25 cellular contexts compared by ENCODE assay signal in genomic region chr15:42106278-42106677, GRCh38. TPM values are rescaled to one million over a fixed set of nuclear protein-coding genes. Genes with fewer than 3 reads are reported as not detected.
"Had no signal": no experiment of that assay in that cellular context is flagged by ENCODE, and none has a peak within 500 bp of the region (broad histone marks: within the 10 kb centered on the region; RNA-seq: fewer than 3 reads in every experiment).

No MANE protein-coding gene starts in this region.

- H3K4me1 Mint-ChIP-seq: endodermal cell had no signal

- H3K36me3 Mint-ChIP-seq: activated CD8-positive, alpha-beta memory T cell treated with anti-CD3 and anti-CD28 coated beads, Interleukin-2, amount 10 ng/mL, durations not matched to agents 7 days and 5 days; activated naive CD4-positive, alpha-beta T cell treated with anti-CD3 and anti-CD28 coated beads, Interleukin-2, amount 10 ng/mL, durations not matched to agents 7 days and 5 days; naive thymus-derived CD8-positive, alpha-beta T cell; stimulated activated memory B cell treated with anti-CD40 and anti-IgM and Interleukin-4, amounts not matched to agents 10 μg/mL and 1 μg/mL and 100 μg/mL, for 72 hours had no signal

- H3K27me3 ChIP-seq: esophagus squamous epithelium, right atrium auricular region had no signal

- H3K27ac ChIP-seq: gastrocnemius medialis, right atrium auricular region, WERI-Rb-1 had no signal

- H3K4me1 ChIP-seq: gastrocnemius medialis, prostate gland, right atrium auricular region had no signal

- H3K4me3 Mint-ChIP-seq: activated CD4-positive, alpha-beta T cell treated with anti-CD3 and anti-CD28 coated beads, Interleukin-2, amount 10 ng/mL, durations not matched to agents 7 days and 5 days; activated CD8-positive, alpha-beta memory T cell treated with anti-CD3 and anti-CD28 coated beads, Interleukin-2, amount 10 ng/mL, durations not matched to agents 7 days and 5 days; activated CD8-positive, alpha-beta T cell treated with anti-CD3 and anti-CD28 coated beads for 36 hours; activated naive CD4-positive, alpha-beta T cell treated with anti-CD3 and anti-CD28 coated beads, Interleukin-2, amount 10 ng/mL, durations not matched to agents 7 days and 5 days; activated naive CD8-positive, alpha-beta T cell treated with anti-CD3 and anti-CD28 coated beads, Interleukin-2, amount 50 U/mL, for 24 hours; endodermal cell; naive thymus-derived CD8-positive, alpha-beta T cell; stimulated activated memory B cell treated with anti-CD40 and anti-IgM and Interleukin-4, amounts not matched to agents 10 μg/mL and 1 μg/mL and 100 μg/mL, for 72 hours had no signal

- ATAC-seq: activated CD8-positive, alpha-beta memory T cell treated with anti-CD3 and anti-CD28 coated beads, Interleukin-2, amount 10 ng/mL, durations not matched to agents 7 days and 5 days; activated CD8-positive, alpha-beta T cell treated with anti-CD3 and anti-CD28 coated beads for 36 hours; activated naive CD8-positive, alpha-beta T cell treated with anti-CD3 and anti-CD28 coated beads, Interleukin-2, amount 50 U/mL, for 24 hours; gastrocnemius medialis; naive thymus-derived CD8-positive, alpha-beta T cell; stimulated activated memory B cell treated with anti-CD40 and anti-IgM and Interleukin-4, amounts not matched to agents 10 μg/mL and 1 μg/mL and 100 μg/mL, for 72 hours had no signal

- H3K36me3 ChIP-seq: esophagus squamous epithelium, gastrocnemius medialis, prostate gland, right atrium auricular region, WERI-Rb-1 had no signal

- H3K9me3 ChIP-seq: esophagus squamous epithelium, gastrocnemius medialis, prostate gland, right atrium auricular region had no signal

- H3K27ac Mint-ChIP-seq: activated CD4-positive, alpha-beta T cell treated with anti-CD3 and anti-CD28 coated beads, Interleukin-2, amount 10 ng/mL, durations not matched to agents 7 days and 5 days; activated CD8-positive, alpha-beta memory T cell treated with anti-CD3 and anti-CD28 coated beads, Interleukin-2, amount 10 ng/mL, durations not matched to agents 7 days and 5 days; activated CD8-positive, alpha-beta T cell treated with anti-CD3 and anti-CD28 coated beads for 36 hours; activated naive CD4-positive, alpha-beta T cell treated with anti-CD3 and anti-CD28 coated beads, Interleukin-2, amount 10 ng/mL, durations not matched to agents 7 days and 5 days; activated naive CD8-positive, alpha-beta T cell treated with anti-CD3 and anti-CD28 coated beads, Interleukin-2, amount 50 U/mL, for 24 hours; endodermal cell; stimulated activated memory B cell treated with anti-CD40 and anti-IgM and Interleukin-4, amounts not matched to agents 10 μg/mL and 1 μg/mL and 100 μg/mL, for 72 hours had no signal

- DNase-seq: activated CD4-positive, alpha-beta T cell treated with anti-CD3 and anti-CD28 coated beads, Interleukin-2, amount 10 ng/mL, durations not matched to agents 7 days and 5 days; activated CD4-positive, CD25-positive, alpha-beta regulatory T cell treated with anti-CD3 and anti-CD28 coated beads, Interleukin-2, amount 50 U/mL, for 72 hours; activated CD8-positive, alpha-beta memory T cell treated with anti-CD3 and anti-CD28 coated beads, Interleukin-2, amount 10 ng/mL, durations not matched to agents 7 days and 5 days; activated CD8-positive, alpha-beta T cell treated with anti-CD3 and anti-CD28 coated beads for 36 hours; activated effector memory CD4-positive, alpha-beta T cell treated with anti-CD3 and anti-CD28 coated beads, Interleukin-2, amount 50 U/mL, for 16 hours; activated naive CD4-positive, alpha-beta T cell treated with anti-CD3 and anti-CD28 coated beads, Interleukin-2, amount 10 ng/mL, durations not matched to agents 7 days and 5 days; activated naive CD8-positive, alpha-beta T cell treated with anti-CD3 and anti-CD28 coated beads, Interleukin-2, amount 50 U/mL, for 24 hours; activated T-cell treated with anti-CD3 and anti-CD28 coated beads for 4 hours; cerebellar nuclear complex; cortex of kidney; endodermal cell; esophagus squamous epithelium; gastrocnemius medialis; hippocampal formation; kidney glomerular epithelial cell; naive thymus-derived CD8-positive, alpha-beta T cell; stimulated activated CD4-positive, alpha-beta T cell treated with anti-CD3 and anti-CD28 coated beads, Interleukin-1b, Interleukin-23, amount 100 ng/mL, for 48 hours; trophoblast cell; WERI-Rb-1 had no signal

- H3K4me3 ChIP-seq: esophagus squamous epithelium, gastrocnemius medialis, prostate gland, right atrium auricular region had no signal

- H3K9me3 Mint-ChIP-seq: activated CD4-positive, alpha-beta T cell treated with anti-CD3 and anti-CD28 coated beads, Interleukin-2, amount 10 ng/mL, durations not matched to agents 7 days and 5 days; activated CD8-positive, alpha-beta T cell treated with anti-CD3 and anti-CD28 coated beads for 36 hours; activated naive CD4-positive, alpha-beta T cell treated with anti-CD3 and anti-CD28 coated beads, Interleukin-2, amount 10 ng/mL, durations not matched to agents 7 days and 5 days; activated naive CD8-positive, alpha-beta T cell treated with anti-CD3 and anti-CD28 coated beads, Interleukin-2, amount 50 U/mL, for 24 hours; endodermal cell; naive thymus-derived CD8-positive, alpha-beta T cell; stimulated activated memory B cell treated with anti-CD40 and anti-IgM and Interleukin-4, amounts not matched to agents 10 μg/mL and 1 μg/mL and 100 μg/mL, for 72 hours had no signal

RNA-seq across cellular contexts. Expression of gene PLA2G4D, which starts 11.9 kb away (rescaled TPM):
- total RNA-seq: activated CD4-positive, alpha-beta T cell treated with anti-CD3 and anti-CD28 coated beads, Interleukin-2, amount 10 ng/mL, durations not matched to agents 7 days and 5 days; activated CD8-positive, alpha-beta memory T cell treated with anti-CD3 and anti-CD28 coated beads, Interleukin-2, amount 10 ng/mL, durations not matched to agents 7 days and 5 days; activated CD8-positive, alpha-beta T cell treated with anti-CD3 and anti-CD28 coated beads for 36 hours; endodermal cell; naive thymus-derived CD8-positive, alpha-beta T cell; osteoblast; right atrium auricular region; T-helper 2 cell treated with Interferon-gamma antibody and Interleukin-4, amounts not matched to agents 100 ng/mL and 5 ng/mL, for 36 hours; temporal lobe had no signal

RNA-seq across cellular contexts. Expression of gene PLA2G4F, which starts 50.2 kb away (rescaled TPM):
- total RNA-seq: activated CD4-positive, alpha-beta T cell treated with anti-CD3 and anti-CD28 coated beads, Interleukin-2, amount 10 ng/mL, durations not matched to agents 7 days and 5 days; activated CD8-positive, alpha-beta memory T cell treated with anti-CD3 and anti-CD28 coated beads, Interleukin-2, amount 10 ng/mL, durations not matched to agents 7 days and 5 days; activated CD8-positive, alpha-beta T cell treated with anti-CD3 and anti-CD28 coated beads for 36 hours; naive thymus-derived CD8-positive, alpha-beta T cell; osteoblast; T-helper 2 cell treated with Interferon-gamma antibody and Interleukin-4, amounts not matched to agents 100 ng/mL and 5 ng/mL, for 36 hours; temporal lobe had no signal
